Comparison of ENCODE assay signal across 15 cellular contexts in the genomic region with DNA sequence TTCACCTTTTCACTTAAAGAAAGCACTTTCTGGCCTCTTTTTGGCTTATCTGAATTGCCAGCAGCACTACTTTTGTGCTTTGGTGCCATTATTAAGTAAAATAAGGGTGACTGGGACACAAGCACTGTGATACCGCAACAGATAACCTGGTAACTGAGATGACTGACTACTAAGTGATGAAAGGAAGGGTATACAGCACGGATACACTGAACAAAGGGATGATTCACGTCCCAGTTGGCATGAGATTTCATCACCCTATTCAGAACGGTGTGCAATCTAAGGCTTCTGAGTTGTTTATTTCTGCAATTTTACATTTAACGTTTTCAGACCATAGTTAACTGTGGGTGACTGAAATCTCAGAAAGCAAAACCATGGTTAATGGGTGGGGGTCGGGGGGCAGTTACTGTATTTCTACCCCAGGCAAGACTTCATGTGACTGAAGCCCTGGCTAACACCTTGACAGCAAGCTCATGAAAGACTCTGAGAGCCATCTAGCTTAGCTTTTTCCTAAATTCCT.
DNase-seq lines count a peak whose midpoint lies in the region; ATAC-seq, FAIRE-seq and TF ChIP-seq lines count a peak whose summit lies in the region.
"Had no signal": no experiment of that assay in that cellular context is flagged by ENCODE, and none has a peak within 500 bp of the region (broad histone marks: within the 10 kb centered on the region; RNA-seq: fewer than 3 reads in every experiment).

No MANE protein-coding gene starts in this region.

- no peak for TF ChIP-seq CTCF in glutamatergic neuron (IDR thresholded peaks at IDR 0.05; ENCODE audit: partially characterized antibody, unreplicated experiment)

- H3K36me3 Mint-ChIP-seq in glutamatergic neuron (ENCODE audit: unreplicated experiment), result no peaks in the 10 kb centered on the region

- H3K9me3 Mint-ChIP-seq in glutamatergic neuron (ENCODE audit: unreplicated experiment), result no peaks in the 10 kb centered on the region
- H3K9me3 Mint-ChIP-seq: T-helper 2 cell treated with Interferon-gamma antibody and Interleukin-4, amounts not matched to agents 5 μg/mL and 100 μg/mL, for 36 hours had no signal

- FAIRE-seq in HTR-8/SVneo (lab: Jason Lieb, UNC) (no peak), GM19239 (lab: Jason Lieb, UNC) (no peak)

- ATAC-seq in HG02798 (IDR thresholded peaks at IDR 0.05; ENCODE audit: poor library complexity, unreplicated experiment), result no peak
- ATAC-seq: lower lobe of right lung had no signal

- no peaks in the 10 kb centered on the region for H3K27me3 ChIP-seq in ACC112 (ENCODE audit: insufficient read depth, low read length)
- H3K27me3 ChIP-seq: ascending aorta, BLaER1, gastrocnemius medialis, upper lobe of left lung had no signal

- H3K4me1 Mint-ChIP-seq in glutamatergic neuron (ENCODE audit: low read depth, unreplicated experiment), result no peaks in the 10 kb centered on the region

- no peaks in the 10 kb centered on the region for H3K27me3 Mint-ChIP-seq in glutamatergic neuron (ENCODE audit: unreplicated experiment)

- no peak overlapping the region for H3K4me3 Mint-ChIP-seq in glutamatergic neuron (ENCODE audit: unreplicated experiment)
- H3K4me3 Mint-ChIP-seq: T-helper 2 cell treated with Interferon-gamma antibody and Interleukin-4, amounts not matched to agents 5 μg/mL and 100 μg/mL, for 36 hours had no signal

- H3K27ac ChIP-seq in ACC112 (ENCODE audit: low read depth, low read length), result peak overlapping the region; percentile 42
- H3K27ac ChIP-seq: ascending aorta, BLaER1, gastrocnemius medialis, lower lobe of right lung, upper lobe of left lung had no signal

- peak overlapping the region; percentile 82 for H2AFZ ChIP-seq in ACC112 (ENCODE audit: low read length, unreplicated experiment)

- peak; percentile 27 for DNase-seq in HTR-8/SVneo (ENCODE audit: insufficient read length, low spot score)
- DNase-seq in SIG-M5 treated with dmso at 0.1 percent for 504 hours (lab: John Stamatoyannopoulos, UW; ENCODE audit: unreplicated experiment), result peak; percentile 44
- peak; percentile 52 for DNase-seq in fibroblast of gingiva (ENCODE audit: low read depth)
- no peak for DNase-seq in GM19239 (ENCODE audit: insufficient read length, low spot score)
- no peak for DNase-seq in activated gamma-delta T cell (lab: John Stamatoyannopoulos, UW)
- no peak for DNase-seq in glutamatergic neuron
- DNase-seq: gastrocnemius medialis, lower lobe of right lung, NCI-H524, upper lobe of left lung had no signal

- peaks cover 9% of the 10 kb centered on the region for H3K4me1 ChIP-seq in ACC112 (ENCODE audit: control insufficient read depth, insufficient read depth, low read length, unreplicated experiment)
- H3K4me1 ChIP-seq: ascending aorta, BLaER1, gastrocnemius medialis, lower lobe of right lung, upper lobe of left lung had no signal

- no peaks in the 10 kb centered on the region for H3K79me2 ChIP-seq in ACC112 (ENCODE audit: control insufficient read depth, insufficient read depth, low read length, unreplicated experiment)

- H3K36me3 ChIP-seq in ACC112 (ENCODE audit: insufficient read depth, low read length), result no peaks in the 10 kb centered on the region
- H3K36me3 ChIP-seq: ascending aorta, BLaER1, gastrocnemius medialis, lower lobe of right lung, upper lobe of left lung had no signal

- H3K4me3 ChIP-seq in ACC112 (ENCODE audit: low read depth, low read length), result no peak overlapping the region
- H3K4me3 ChIP-seq: ascending aorta, BLaER1, gastrocnemius medialis, lower lobe of right lung, upper lobe of left lung had no signal

- H3K27ac Mint-ChIP-seq in glutamatergic neuron (ENCODE audit: unreplicated experiment), result no peak overlapping the region
- H3K27ac Mint-ChIP-seq: T-helper 2 cell treated with Interferon-gamma antibody and Interleukin-4, amounts not matched to agents 5 μg/mL and 100 μg/mL, for 36 hours had no signal

Comparison
In these comparisons a context has a peak if more than half of its experiments do, and no peak if none do; other contexts are left out.
1. DNase-seq: peak in HTR-8/SVneo (single experiment), SIG-M5 treated with dmso at 0.1 percent for 504 hours (single experiment) and fibroblast of gingiva (single experiment); none in GM19239 (single experiment), activated gamma-delta T cell (single experiment) and glutamatergic neuron (single experiment).